1 cellular context compared by ENCODE assay signal in genomic region chr17:48037036-48037881, GRCh38.
A peak's percentile ranks its signal among the peaks of the same experiment; 100 is the strongest.
TF ChIP-seq lines count a peak whose summit lies in the region.

Gene COPZ2 (minus strand): TSS chr17:48037797. CDS start chr17:48037777, 20 bp downstream.

TF ChIP-seq in GM12878, 131 proteins besides CTCF, POLR2A, EP300 and RAD21 (continued from another document):
- TF ChIP-seq IRF3 (IDR thresholded peaks at IDR 0.05) (no peak), IKZF2 (IDR thresholded peaks at IDR 0.05) (0 out of 4 replicates have a peak, but pooled peaks of 1 of the 2 experiments have one; percentile 11)
